Comparison of ENCODE assay signal across 19 cellular contexts in the genomic region with DNA sequence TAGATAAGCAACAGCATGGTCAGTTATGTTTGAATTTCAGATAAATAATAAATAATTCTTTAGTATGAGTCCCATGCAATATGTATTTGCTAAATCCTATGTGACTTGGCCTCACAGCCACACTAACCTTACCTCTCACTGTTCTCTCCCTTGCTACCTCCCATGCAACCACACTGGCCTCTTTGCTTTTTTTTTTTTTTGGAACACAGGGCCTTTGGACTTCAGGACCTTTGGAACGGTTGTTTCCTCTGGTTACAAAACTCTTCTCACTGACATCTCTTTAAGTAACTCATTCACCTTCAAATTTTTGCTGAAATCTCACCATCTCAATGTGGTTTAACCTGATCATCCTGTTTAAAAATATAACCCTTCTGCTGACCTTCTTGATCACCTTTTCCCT.
DNase-seq lines count a peak whose midpoint lies in the region; ATAC-seq and TF ChIP-seq lines count a peak whose summit lies in the region.
"Had no signal": no experiment of that assay in that cellular context is flagged by ENCODE, and none has a peak within 500 bp of the region (broad histone marks: within the 10 kb centered on the region; RNA-seq: fewer than 3 reads in every experiment).

No MANE protein-coding gene starts in this region.

- no peak overlapping the region for H2BK120ac ChIP-seq in H9 (ENCODE audit: low read depth, low read length, poor library complexity, severe bottlenecking)

- WGBS in right lobe of liver (ENCODE audit: insufficient coverage, low coverage, low lambda C conversion rate, missing lambda C conversion rate) = 25% methylated on average over 1 of the region's 1 CpG
- WGBS in H9 (ENCODE audit: extremely low coverage, insufficient read length, low lambda C conversion rate) = no CpG with 5 or more reads among the region's 1 CpG

- H3K9me3 Mint-ChIP-seq in activated CD4-positive, alpha-beta T cell treated with anti-CD3 and anti-CD28 coated beads, Interleukin-2, amount 10 ng/mL, durations not matched to agents 24 days and 14 days = no peaks in the 10 kb centered on the region
- H3K9me3 Mint-ChIP-seq in H9 = no peaks in the 10 kb centered on the region; a peak in 1 of 5 replicates

- peak overlapping the region; percentile 47 for H3K27ac Mint-ChIP-seq in activated CD4-positive, alpha-beta T cell treated with anti-CD3 and anti-CD28 coated beads, Interleukin-2, amount 10 ng/mL, durations not matched to agents 24 days and 14 days
- no peak overlapping the region for H3K27ac Mint-ChIP-seq in H9
- H3K27ac Mint-ChIP-seq: CD4-positive, alpha-beta T cell; IgD-negative memory B cell had no signal

- no peak overlapping the region for H2AK5ac ChIP-seq in H9 (ENCODE audit: insufficient read length, low read length)

- no peak for DNase-seq in activated CD4-positive, alpha-beta T cell treated with anti-CD3 and anti-CD28 coated beads, Interleukin-2, amount 10 ng/mL, durations not matched to agents 24 days and 14 days
- no peak for DNase-seq in activated CD4-positive, alpha-beta T cell treated with anti-CD3 and anti-CD28 coated beads for 1 hour
- DNase-seq in left colon = no peak
- DNase-seq in right lobe of liver = no peak
- DNase-seq in NCI-H526 (lab: John Stamatoyannopoulos, UW) = no peak
- no peak for DNase-seq in foreskin melanocyte
- DNase-seq in H9 = no peak
- DNase-seq: AML-193; CD4-positive, alpha-beta T cell; DMS153; DMS79; GDM1; GM23248; HCEC 1CT had no signal

- no peaks in the 10 kb centered on the region for H3K9me3 ChIP-seq in right lobe of liver
- no peaks in the 10 kb centered on the region for H3K9me3 ChIP-seq in H9 (ENCODE audit: control insufficient read depth, low read depth, low read length)
- H3K9me3 ChIP-seq: A549 had no signal

- H3T11ph ChIP-seq in H9 (ENCODE audit: low read length) = no peak overlapping the region

- no peak for TF ChIP-seq CTCF in right lobe of liver (IDR thresholded peaks at IDR 0.05)
- no peak for TF ChIP-seq CTCF in H9 (conservative IDR thresholded peaks at IDR 0.05)

- H3K4me2 ChIP-seq in H9 (ENCODE audit: insufficient read depth, insufficient read length, low read length) = no peak overlapping the region
- H3K4me2 ChIP-seq: A549 had no signal

- H3K23ac ChIP-seq in H9 (ENCODE audit: insufficient read length, low read depth, low read length) = no peak overlapping the region

- no peak overlapping the region for H2BK20ac ChIP-seq in H9 (ENCODE audit: low read depth, low read length, poor library complexity, severe bottlenecking)

- no peak overlapping the region for H4K8ac ChIP-seq in H9 (replicated peaks; ENCODE audit: insufficient read length, low read depth, low read length)

- no peaks in the 10 kb centered on the region for H4K20me1 ChIP-seq in H9 (ENCODE audit: control insufficient read depth, insufficient read depth, insufficient read length)

- H3K4me1 Mint-ChIP-seq in activated CD4-positive, alpha-beta T cell treated with anti-CD3 and anti-CD28 coated beads, Interleukin-2, amount 10 ng/mL, durations not matched to agents 24 days and 14 days = no peaks in the 10 kb centered on the region
- no peaks in the 10 kb centered on the region for H3K4me1 Mint-ChIP-seq in H9
- H3K4me1 Mint-ChIP-seq: IgD-negative memory B cell had no signal

- intact Hi-C loops in activated CD4-positive, alpha-beta T cell treated with anti-CD3 and anti-CD28 coated beads, Interleukin-2, amount 10 ng/mL, durations not matched to agents 24 days and 14 days (cut with micrococcal nuclease) = no loop called here
- intact Hi-C loops in left colon (cut with DNase I, micrococcal nuclease) = no loop called here
- intact Hi-C loops in right lobe of liver (cut with DNase I) = no loop called here

- H3K27me3 ChIP-seq in right lobe of liver = no peaks in the 10 kb centered on the region
- no peaks in the 10 kb centered on the region for H3K27me3 ChIP-seq in H9 (ENCODE audit: insufficient read depth, low read length)

- H3K14ac ChIP-seq in H9 (ENCODE audit: insufficient read depth, low read length) = no peak overlapping the region

- no peak for TF ChIP-seq POLR2A in right lobe of liver (IDR thresholded peaks at IDR 0.05)

- ATAC-seq in left colon = peak; percentile 20
- peak; percentile 85 to 96 (median 89) for ATAC-seq in right lobe of liver
- ATAC-seq: A549 had no signal

- H3K79me1 ChIP-seq in H9 (ENCODE audit: insufficient read depth, low read depth, low read length, poor library complexity, severe bottlenecking) = no peaks in the 10 kb centered on the region

- H4K5ac ChIP-seq in H9 (ENCODE audit: insufficient read length, low read depth, low read length) = no peak overlapping the region

- no peak overlapping the region for H3K18ac ChIP-seq in H9 (ENCODE audit: insufficient read length, low read depth, low read length)

- H3K23me2 ChIP-seq in H9 (ENCODE audit: insufficient read length, low read depth, low read length, poor library complexity, severe bottlenecking) = no peaks in the 10 kb centered on the region

- no peaks in the 10 kb centered on the region for H3K27me3 Mint-ChIP-seq in activated CD4-positive, alpha-beta T cell treated with anti-CD3 and anti-CD28 coated beads, Interleukin-2, amount 10 ng/mL, durations not matched to agents 24 days and 14 days
- no peaks in the 10 kb centered on the region; the same call in 1 of the 2 replicates for H3K27me3 Mint-ChIP-seq in H9 (ENCODE audit: low read depth)
- H3K27me3 Mint-ChIP-seq: CD4-positive, alpha-beta T cell; IgD-negative memory B cell had no signal

- H4K91ac ChIP-seq in H9 (ENCODE audit: insufficient read length, low read depth, low read length) = no peak overlapping the region

- no peak overlapping the region for H3K4me3 ChIP-seq in right lobe of liver
- H3K4me3 ChIP-seq: A549, GM23248 had no signal

- H3K4me3 Mint-ChIP-seq in activated CD4-positive, alpha-beta T cell treated with anti-CD3 and anti-CD28 coated beads, Interleukin-2, amount 10 ng/mL, durations not matched to agents 24 days and 14 days = no peak overlapping the region
- H3K4me3 Mint-ChIP-seq in H9 = no peak overlapping the region
- H3K4me3 Mint-ChIP-seq: CD4-positive, alpha-beta T cell; IgD-negative memory B cell had no signal

- H3K4me1 ChIP-seq in right lobe of liver (peaks cover 0 to 17% (median 0%) of the 10 kb centered on the region in 4 donors), H9 (ENCODE audit: insufficient read depth, low read length) (no peaks in the 10 kb centered on the region)
- H3K4me1 ChIP-seq: A549 had no signal

- H2BK5ac ChIP-seq in H9 (ENCODE audit: insufficient read length, low read length) = no peak overlapping the region

- peaks cover 0 to 29% (median 2%) of the 10 kb centered on the region in 4 donors for H3K36me3 ChIP-seq in right lobe of liver

- no peak overlapping the region for H3K56ac ChIP-seq in H9 (ENCODE audit: insufficient read length, low read depth, low read length)

- no peak overlapping the region for H2AFZ ChIP-seq in H9 (ENCODE audit: low read length)
- H2AFZ ChIP-seq: GM23248 had no signal

- H3K27ac ChIP-seq in right lobe of liver (no peak overlapping the region), H9 (ENCODE audit: insufficient read length, low read depth, low read length) (no peak overlapping the region)
- H3K27ac ChIP-seq: 22Rv1, A549, C4-2B, GM23248, HL-60 had no signal

- H3K79me2 ChIP-seq in H9 (ENCODE audit: insufficient read depth, low read length) = no peaks in the 10 kb centered on the region; the same call in 1 of the 2 replicates

- H2BK15ac ChIP-seq in H9 (ENCODE audit: low read depth, low read length) = no peak overlapping the region

- H3K4ac ChIP-seq in H9 (ENCODE audit: low read depth, low read length) = no peak overlapping the region

- no peak overlapping the region for H2BK12ac ChIP-seq in H9 (ENCODE audit: insufficient read length, low read depth, low read length)

- no peak overlapping the region for H3K9ac ChIP-seq in H9 (ENCODE audit: extremely low read depth, insufficient read length, low read length)
- H3K9ac ChIP-seq: GM23248 had no signal

- peaks cover 38% of the 10 kb centered on the region for H3K36me3 Mint-ChIP-seq in activated CD4-positive, alpha-beta T cell treated with anti-CD3 and anti-CD28 coated beads, Interleukin-2, amount 10 ng/mL, durations not matched to agents 24 days and 14 days (ENCODE audit: low read depth)
- H3K36me3 Mint-ChIP-seq in H9 (ENCODE audit: insufficient read depth in 1 of 3, low read depth in 3 of 3) = peaks cover 2 to 3% (median 3%) of the 10 kb centered on the region in 3 experiments; a peak in 6 of 7 replicates
